Comparison of ENCODE assay signal across 9 cellular contexts in the genomic region with DNA sequence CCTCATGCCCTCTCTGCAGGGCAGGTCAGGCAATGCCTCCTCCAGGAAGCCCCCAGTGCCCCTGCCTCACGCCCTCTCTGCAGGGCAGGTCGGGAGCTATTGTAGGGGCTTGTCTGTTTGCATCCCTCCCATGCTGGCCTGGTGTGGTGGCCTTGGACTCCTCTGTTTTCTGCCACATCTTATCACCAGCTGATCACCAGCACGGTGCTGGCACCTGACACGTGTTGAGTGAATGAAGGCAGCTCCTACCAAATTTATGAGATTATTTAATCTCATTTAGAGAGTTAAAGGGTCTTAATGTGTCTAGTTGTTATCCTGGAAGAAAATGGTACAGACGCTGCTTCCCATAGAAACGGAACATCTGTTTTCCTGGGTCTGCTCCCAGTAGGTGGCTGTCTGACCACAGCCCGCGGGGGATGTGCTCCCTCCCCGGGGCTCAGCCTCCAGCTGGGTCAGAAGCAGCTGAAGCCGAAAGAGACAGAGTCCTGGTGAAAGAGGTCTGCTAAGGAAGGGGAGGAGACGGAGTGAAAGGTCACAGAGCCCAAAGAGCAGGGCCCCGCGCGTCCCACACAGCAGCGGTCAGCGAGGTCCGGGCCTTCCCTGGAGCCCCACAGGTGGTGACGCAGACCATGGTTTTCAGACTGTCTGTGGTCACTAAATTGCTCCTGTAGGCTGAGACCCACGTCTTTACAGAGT. TPM values are rescaled to one million over a fixed set of nuclear protein-coding genes. Genes with fewer than 3 reads are reported as not detected.
A peak's percentile ranks its signal among the peaks of the same experiment; 100 is the strongest.
DNase-seq lines count a peak whose midpoint lies in the region; ATAC-seq and TF ChIP-seq lines count a peak whose summit lies in the region.
"Had no signal": no experiment of that assay in that cellular context is flagged by ENCODE, and none has a peak within 500 bp of the region (broad histone marks: within the 10 kb centered on the region; RNA-seq: fewer than 3 reads in every experiment).

No MANE protein-coding gene starts in this region.

- H3K4me1 Mint-ChIP-seq in activated CD8-positive, alpha-beta memory T cell treated with anti-CD3 and anti-CD28 coated beads, Interleukin-2, amount 10 ng/mL, durations not matched to agents 7 days and 5 days: peaks cover 3% of the 10 kb centered on the region

- no peak overlapping the region for H3K4me3 ChIP-seq in fibroblast of pulmonary artery (replicated peaks; ENCODE audit: low read depth, low read length)
- no peak overlapping the region for H3K4me3 ChIP-seq in ovary

- intact Hi-C loops in ovary (cut with DNase I): loop anchor here in 1 of 4 donors (5.0 kb wide), 1 partner anchor 202 kb away; no protein-coding TSS in a partner anchor

- no peak for TF ChIP-seq POLR2A in ovary (IDR thresholded peaks at IDR 0.05)

- no peak for TF ChIP-seq EP300 in ovary (IDR thresholded peaks at IDR 0.05)

- H3K27me3 Mint-ChIP-seq in activated CD8-positive, alpha-beta memory T cell treated with anti-CD3 and anti-CD28 coated beads, Interleukin-2, amount 10 ng/mL, durations not matched to agents 7 days and 5 days: no peaks in the 10 kb centered on the region

- H3K9me3 Mint-ChIP-seq in activated CD8-positive, alpha-beta memory T cell treated with anti-CD3 and anti-CD28 coated beads, Interleukin-2, amount 10 ng/mL, durations not matched to agents 7 days and 5 days (ENCODE audit: low read depth): peaks cover 1% of the 10 kb centered on the region

- peaks cover 4% of the 10 kb centered on the region for H3K36me3 Mint-ChIP-seq in activated CD8-positive, alpha-beta memory T cell treated with anti-CD3 and anti-CD28 coated beads, Interleukin-2, amount 10 ng/mL, durations not matched to agents 7 days and 5 days

- H3K27ac Mint-ChIP-seq in activated CD8-positive, alpha-beta memory T cell treated with anti-CD3 and anti-CD28 coated beads, Interleukin-2, amount 10 ng/mL, durations not matched to agents 7 days and 5 days: no peak overlapping the region

- H3K4me3 Mint-ChIP-seq in activated CD8-positive, alpha-beta memory T cell treated with anti-CD3 and anti-CD28 coated beads, Interleukin-2, amount 10 ng/mL, durations not matched to agents 7 days and 5 days: no peak overlapping the region

- H3K4me1 ChIP-seq in ovary (ENCODE audit: insufficient read depth): peaks cover 13% of the 10 kb centered on the region

- H3K27me3 ChIP-seq in ovary: no peaks in the 10 kb centered on the region

- CTCF ChIA-PET in activated CD8-positive, alpha-beta memory T cell treated with anti-CD3 and anti-CD28 coated beads, Interleukin-2, amount 10 ng/mL, durations not matched to agents 7 days and 5 days (lab: Charles Lee): no interaction called here

- 10 to 17% (median 13%) methylated on average over 19 of the region's 19 CpGs for WGBS in ovary, 3 donors

- peak; percentile 37 for TF ChIP-seq CTCF in fibroblast of pulmonary artery (IDR thresholded peaks at IDR 0.05; ENCODE audit: low read length, missing control alignments)
- peak in 1 of 3 donors; percentile 9 for TF ChIP-seq CTCF in ovary (IDR thresholded peaks at IDR 0.05)

- no peaks in the 10 kb centered on the region for H3K9me3 ChIP-seq in ovary

- H3K36me3 ChIP-seq in ovary: no peaks in the 10 kb centered on the region

- ATAC-seq in activated CD8-positive, alpha-beta memory T cell treated with anti-CD3 and anti-CD28 coated beads, Interleukin-2, amount 10 ng/mL, durations not matched to agents 7 days and 5 days: no peak
- ATAC-seq in GM19023 (IDR thresholded peaks at IDR 0.05; ENCODE audit: unreplicated experiment): no peak
- ATAC-seq in HG03039 (IDR thresholded peaks at IDR 0.05; ENCODE audit: unreplicated experiment): no peak

- DNase-seq in EH (ENCODE audit: low read depth) (peak; percentile 47), NCI-H82 treated with DMSO at 0.1 percent for 48 hours (lab: John Stamatoyannopoulos, UW; ENCODE audit: unreplicated experiment) (peak; percentile 87), fibroblast of pulmonary artery (ENCODE audit: low read depth) (peak; percentile 74), ovary (peak; percentile 65 to 81 (median 71)), activated gamma-delta T cell treated with Interleukin-2 at 50 U/mL for 16 hours (no peak)
- DNase-seq in activated CD8-positive, alpha-beta memory T cell treated with anti-CD3 and anti-CD28 coated beads, Interleukin-2, amount 10 ng/mL, durations not matched to agents 7 days and 5 days: no peak
- DNase-seq: activated CD4-positive, CD25-positive, alpha-beta regulatory T cell had no signal

- H3K27ac ChIP-seq in ovary: peak overlapping the region in 1 of 2 donors; percentile 35

RNA-seq across cellular contexts. Expression of a gene that starts 51.7 kb away (rescaled TPM):
- 1 to 10 TPM in 2 of 7 donors, under 1 TPM in 3, not detected in 2; 0.35 to 2.0 (median 0.58) TPM for total RNA-seq in ovary
- under 1 TPM; 0.05 to 0.31 TPM for polyA plus RNA-seq in ovary
- total RNA-seq in activated CD8-positive, alpha-beta memory T cell treated with anti-CD3 and anti-CD28 coated beads, Interleukin-2, amount 10 ng/mL, durations not matched to agents 7 days and 5 days: 1 to 10 TPM in 1 of 2 experiments, under 1 TPM in 1; 0.37 to 2.3 TPM

Comparison
In these comparisons a context has a peak if more than half of its experiments do, and no peak if none do; other contexts are left out.
1. DNase-seq: peak in EH (single experiment), NCI-H82 treated with DMSO at 0.1 percent for 48 hours (single experiment), fibroblast of pulmonary artery (single experiment) and ovary (5 of 5); none in activated CD8-positive, alpha-beta memory T cell treated with anti-CD3 and anti-CD28 coated beads, Interleukin-2, amount 10 ng/mL, durations not matched to agents 7 days and 5 days (single experiment) and activated gamma-delta T cell treated with Interleukin-2 at 50 U/mL for 16 hours (single experiment).